In genomic region chr1:31510853-31511789, GRCh38 we compare ENCODE assay signal across 1 cellular context.
TF ChIP-seq lines count a peak whose summit lies in the region.

No MANE protein-coding gene starts in this region.

TF ChIP-seq in GM23338, 12 proteins besides CTCF, POLR2A, EP300 and RAD21 (continued from another document):
- no peak for TF ChIP-seq ZNF462 (CRISPR knock-in tag; IDR thresholded peaks at IDR 0.05)
